8 cellular contexts compared by ENCODE assay signal in genomic region chr9:129610473-129611301, GRCh38. TPM values are rescaled to one million over a fixed set of nuclear protein-coding genes. Genes with fewer than 3 reads are reported as not detected.
DNase-seq lines count a peak whose midpoint lies in the region; ATAC-seq and TF ChIP-seq lines count a peak whose summit lies in the region.

No MANE protein-coding gene starts in this region.

- ATAC-seq in HG03045 (IDR thresholded peaks at IDR 0.05; ENCODE audit: unreplicated experiment) = peak; percentile 48
- no peak for ATAC-seq in HG03196 (IDR thresholded peaks at IDR 0.05; ENCODE audit: unreplicated experiment)

- intact Hi-C loops in OCI-LY7 (cut with micrococcal nuclease; ENCODE audit: unreplicated experiment) = loop anchor here (1.0 to 2.0 kb wide), 3 partner anchors 434 to 480 kb away; no protein-coding TSS in a partner anchor

- peak; percentile 85 for TF ChIP-seq CTCF in OCI-LY7 (conservative IDR thresholded peaks at IDR 0.05; ENCODE audit: low read length)

- H3K79me2 ChIP-seq in OCI-LY7 (ENCODE audit: insufficient read depth, low read depth, low read length) = no peaks in the 10 kb centered on the region

- H3K4me1 ChIP-seq in OCI-LY7 (ENCODE audit: insufficient read depth, low read length, poor library complexity, severe bottlenecking) (peaks cover 25% of the 10 kb centered on the region), mucosa of stomach (ENCODE audit: control insufficient read depth, insufficient read depth, low read length) (peaks cover 65% of the 10 kb centered on the region)

- H3K9me2 ChIP-seq in OCI-LY7 (ENCODE audit: insufficient read depth, low read length) = no peaks in the 10 kb centered on the region

- no TSS peak for BruUV-seq in OCI-LY7 (replicated peaks; lab: Mats Ljungman, UMichigan)

- peak overlapping the region; percentile 88 for H2AFZ ChIP-seq in OCI-LY7 (ENCODE audit: low read length)

- H3K27ac ChIP-seq in OCI-LY7 (ENCODE audit: low read depth, low read length, poor library complexity, severe bottlenecking) (no peak overlapping the region), epithelial cell of prostate (peak overlapping the region; percentile 59)

- no peaks in the 10 kb centered on the region for H4K20me1 ChIP-seq in OCI-LY7 (ENCODE audit: insufficient read depth, low read length)

- CTCF ChIA-PET in OCI-LY7 (lab: Charles Lee; ENCODE audit: unreplicated experiment) = interaction anchor here (1.0 kb wide), 1 partner anchor 389 kb away, joined by 3 read pairs; no protein-coding TSS in a partner anchor

- peak overlapping the region; percentile 96 for H3K4me2 ChIP-seq in OCI-LY7 (ENCODE audit: low read length)

- peak overlapping the region; percentile 79 for H3K9ac ChIP-seq in mucosa of stomach (ENCODE audit: low read length)

- no peaks in the 10 kb centered on the region for H3K27me3 ChIP-seq in mucosa of stomach (ENCODE audit: control insufficient read depth, insufficient read depth, low read length)

- no peaks in the 10 kb centered on the region for H3K36me3 ChIP-seq in OCI-LY7 (ENCODE audit: insufficient read depth, low read length)
- no peaks in the 10 kb centered on the region for H3K36me3 ChIP-seq in mucosa of stomach (ENCODE audit: control insufficient read depth, insufficient read depth, low read length)

- POLR2A ChIA-PET in OCI-LY7 (lab: Charles Lee) = no interaction called here

- H3K4me3 ChIP-seq in OCI-LY7 (ENCODE audit: low read depth, low read length, poor library complexity, severe bottlenecking) (peak overlapping the region; percentile 75), mucosa of stomach (ENCODE audit: low read length) (peak overlapping the region; percentile 60)

- H3K9me3 ChIP-seq in OCI-LY7 (ENCODE audit: low read length) = no peaks in the 10 kb centered on the region
- H3K9me3 ChIP-seq in mucosa of stomach (ENCODE audit: control insufficient read depth, low read length) = no peaks in the 10 kb centered on the region

- DNase-seq in ELF-1 (ENCODE audit: low read depth, low spot score) (peak; percentile 94), OCI-LY7 (ENCODE audit: low spot score) (peak; percentile 80), epithelial cell of prostate (ENCODE audit: low read depth, low spot score) (no peak)
- peak; percentile 81 for DNase-seq in activated T-cell treated with anti-CD3 and anti-CD28 coated beads, Interleukin-2, amount 50 U/mL, for 1 hour
- DNase-seq in stimulated activated CD8-positive, alpha-beta memory T cell treated with anti-CD3 and anti-CD28 coated beads, Interleukin-7, amount 100 ng/mL, for 24 hours (ENCODE audit: low read depth) = peak; percentile 52

RNA-seq across cellular contexts. Expression of gene C9orf50, which starts 10.2 kb away (rescaled TPM):
- not detected in 2 replicates for total RNA-seq in OCI-LY7 (2014; rRNA removed; shearing (Covaris generic))
- total RNA-seq in OCI-LY7 (2022) = not detected in 2 replicates

RNA-seq across cellular contexts. Expression of gene NTMT1, which starts 15.3 kb away (rescaled TPM):
- 46.6 and 51.9 TPM in 2 replicates for total RNA-seq in OCI-LY7 (2014; rRNA removed; shearing (Covaris generic))
- total RNA-seq in OCI-LY7 (2022) = 59.8 and 64.2 TPM in 2 replicates

RNA-seq across cellular contexts. Expression of gene ASB6, which starts 31.3 kb away (rescaled TPM):
- 17.5 and 21.4 TPM in 2 replicates for total RNA-seq in OCI-LY7 (2014; rRNA removed; shearing (Covaris generic))
- total RNA-seq in OCI-LY7 (2022) = 18.9 and 19.0 TPM in 2 replicates

RNA-seq across cellular contexts. Expression of gene PRRX2, which starts 54.8 kb away (rescaled TPM):
- total RNA-seq in OCI-LY7 (2014; rRNA removed; shearing (Covaris generic)) = not detected in 2 replicates
- total RNA-seq in OCI-LY7 (2022) = not detected in 2 replicates
